ENCODE assay signal across 8 cellular contexts in genomic region chr9:137223078-137224040, GRCh38. TPM values are rescaled to one million over a fixed set of nuclear protein-coding genes. Genes with fewer than 3 reads are reported as not detected.
A peak's percentile ranks its signal among the peaks of the same experiment; 100 is the strongest.
DNase-seq lines count a peak whose midpoint lies in the region; ATAC-seq and TF ChIP-seq lines count a peak whose summit lies in the region.

No MANE protein-coding gene starts in this region.

- peaks cover 3 to 4% of the 10 kb centered on the region in 2 donors for H3K27me3 Mint-ChIP-seq in T-cell

- DNase-seq in GM13977 (ENCODE audit: low spot score), result peak; percentile 100
- peak; percentile 96 for DNase-seq in NCI-H146 (lab: John Stamatoyannopoulos, UW)
- DNase-seq in T-cell, result peak; percentile 94 to 99 (median 98)
- DNase-seq in amniotic stem cell (lab: John Stamatoyannopoulos, UW), result peak; percentile 95
- peak; percentile 99 for DNase-seq in left cardiac atrium
- DNase-seq in posterior vena cava (ENCODE audit: low spot score), result peak; percentile 99
- peak; percentile 98 for DNase-seq in upper lobe of right lung

- CTCF ChIA-PET in T-cell (lab: Charles Lee), result interaction anchor here in 1 of 2 donors (0.6 to 2.0 kb wide), 10 partner anchors 13 to 497 kb away, joined by 3 to 9 read pairs (median 5); no protein-coding TSS in a partner anchor

- POLR2A ChIA-PET in T-cell (lab: Charles Lee), result interaction anchor here (0.6 to 2.4 kb wide), 7 partner anchors 9 to 431 kb away, joined by 3 to 16 read pairs (median 6); partner anchors contain the start of gene TUBB4B (in 1 of the 2)

- H3K27ac Mint-ChIP-seq in T-cell, result peak overlapping the region; percentile 67 to 80

- H3K4me1 Mint-ChIP-seq in T-cell, result peaks cover 6 to 8% (median 7%) of the 10 kb centered on the region in 3 donors

- H3K9me3 Mint-ChIP-seq in T-cell, result no peaks in the 10 kb centered on the region

- ATAC-seq in HG02870 (IDR thresholded peaks at IDR 0.05; ENCODE audit: unreplicated experiment), result peak; percentile 65
- ATAC-seq in T-cell (replicated peaks in 1 of 4), result peak; percentile 91 to 94 (median 92)
- ATAC-seq in left cardiac atrium, result peak; percentile 93 to 95
- ATAC-seq in upper lobe of right lung, result peak; percentile 88

- peak overlapping the region; percentile 81 for H3K4me3 ChIP-seq in upper lobe of right lung

- H3K9me3 ChIP-seq in upper lobe of right lung, result no peaks in the 10 kb centered on the region

- intact Hi-C loops in left cardiac atrium (cut with DNase I) (no loop called here), posterior vena cava (cut with DNase I) (loop anchor here in 1 of 2 donors (2.0 kb wide), 1 partner anchor 103 kb away; no protein-coding TSS in a partner anchor), upper lobe of right lung (cut with DNase I) (no loop called here)

- peaks cover 4% of the 10 kb centered on the region for H3K27me3 ChIP-seq in upper lobe of right lung

- H3K36me3 Mint-ChIP-seq in T-cell, result no peaks in the 10 kb centered on the region

- TF ChIP-seq CTCF in GM13977 (IDR thresholded peaks at IDR 0.05; ENCODE audit: extremely low read depth, insufficient read depth, missing control alignments) (no peak), upper lobe of right lung (IDR thresholded peaks at IDR 0.05) (no peak)

- H3K4me3 Mint-ChIP-seq in T-cell, result peak overlapping the region; percentile 71 to 80 (median 79)

- H3K27ac ChIP-seq in upper lobe of right lung, result peak overlapping the region; percentile 94

- no peaks in the 10 kb centered on the region for H3K36me3 ChIP-seq in upper lobe of right lung

- in situ Hi-C loops in GM13977 (cut with MboI; ENCODE audit: low pct_unique_long_range_greater_than_20kb, low sequenced_read_pairs, unreplicated experiment), result loop anchor here (10.0 kb wide), 1 partner anchor 99 kb away; no protein-coding TSS in a partner anchor

- peaks cover 14% of the 10 kb centered on the region for H3K4me1 ChIP-seq in upper lobe of right lung

RNA-seq across cellular contexts. Expression of gene RNF208, which starts 1.3 kb away (rescaled TPM):
- total RNA-seq in T-cell (1 to 10 TPM in 3 of 5 donors, under 1 TPM in 2; 0.56 to 1.6 (median 1.5) TPM), left cardiac atrium (10 to 100 TPM; 15.6 to 18.1 TPM), posterior vena cava (1 to 10 TPM; 2.3 to 2.7 TPM), upper lobe of right lung (6.7 TPM)

RNA-seq across cellular contexts. Expression of gene CYSRT1, which starts 1.6 kb away (rescaled TPM):
- total RNA-seq in T-cell, result under 1 TPM in 4 of 5 donors, not detected in 1; 0.32 to 0.58 (median 0.45) TPM
- total RNA-seq in left cardiac atrium, result under 1 TPM in 1 of 2 donors, not detected in 1; 0.62 TPM
- total RNA-seq in posterior vena cava, result under 1 TPM in 1 of 2 donors, not detected in 1; 0.32 TPM
- 0.41 TPM for total RNA-seq in upper lobe of right lung

RNA-seq across cellular contexts. Expression of gene RNF224, which starts 3.9 kb away (rescaled TPM):
- total RNA-seq in T-cell (not detected), left cardiac atrium (not detected), posterior vena cava (not detected), upper lobe of right lung (0.35 TPM)

RNA-seq across cellular contexts. Expression of gene SLC34A3, which starts 7.3 kb away (rescaled TPM):
- not detected for total RNA-seq in T-cell
- total RNA-seq in left cardiac atrium, result not detected
- not detected for total RNA-seq in posterior vena cava
- 0.23 TPM for total RNA-seq in upper lobe of right lung

RNA-seq across cellular contexts. Expression of gene TUBB4B, which starts 17.7 kb away (rescaled TPM):
- 100 to 1,000 TPM in 2 of 5 donors, 10 to 100 TPM in 3; 50.6 to 118 (median 95.3) TPM for total RNA-seq in T-cell
- 100 to 1,000 TPM; 324 to 437 TPM for total RNA-seq in left cardiac atrium
- 100 to 1,000 TPM; 178 to 185 TPM for total RNA-seq in posterior vena cava
- total RNA-seq in upper lobe of right lung, result 191 TPM

Comparison
In these comparisons a context has a peak if more than half of its experiments do, and no peak if none do; other contexts are left out.
1. Peak in every context shown above with its lines: DNase-seq, ATAC-seq, H3K4me3 ChIP-seq and H3K27ac ChIP-seq.